ENCODE assay signal across 9 cellular contexts in genomic region chr3:197487911-197488391, GRCh38.
DNase-seq lines count a peak whose midpoint lies in the region; ATAC-seq and TF ChIP-seq lines count a peak whose summit lies in the region.
"Had no signal": no experiment of that assay in that cellular context is flagged by ENCODE, and none has a peak within 500 bp of the region (broad histone marks: within the 10 kb centered on the region; RNA-seq: fewer than 3 reads in every experiment).

No MANE protein-coding gene starts in this region.

- H3K4me3 Mint-ChIP-seq in natural killer cell treated with Interleukin-12 subunit alpha and Interleukin-12 subunit beta and Interleukin-15 and Interleukin-18, amount 100 ng/mL, for 72 hours, result no peak overlapping the region
- H3K4me3 Mint-ChIP-seq in WTC11, result no peak overlapping the region

- peak overlapping the region; percentile 85 for H3K27ac ChIP-seq in epithelial cell of prostate

- H3K9me3 Mint-ChIP-seq in natural killer cell treated with Interleukin-12 subunit alpha and Interleukin-12 subunit beta and Interleukin-15 and Interleukin-18, amount 100 ng/mL, for 72 hours, result no peaks in the 10 kb centered on the region
- no peaks in the 10 kb centered on the region for H3K9me3 Mint-ChIP-seq in WTC11

- TF ChIP-seq CTCF in GM20000 (IDR thresholded peaks at IDR 0.05; ENCODE audit: extremely low read depth, missing control alignments) (no peak), WTC11 (IDR thresholded peaks at IDR 0.05) (no peak)

- no peak for ATAC-seq in natural killer cell treated with Interleukin-12 subunit alpha and Interleukin-12 subunit beta and Interleukin-15 and Interleukin-18, amount 100 ng/mL, for 72 hours
- ATAC-seq in HG02973 (IDR thresholded peaks at IDR 0.05; ENCODE audit: unreplicated experiment) (no peak), WTC11 (no peak)

- peak; percentile 92 for DNase-seq in Caki2 (ENCODE audit: low read depth)
- peak; percentile 88 for DNase-seq in NCI-H69 (lab: John Stamatoyannopoulos, UW)
- peak; percentile 75 for DNase-seq in epithelial cell of prostate (ENCODE audit: low read depth, low spot score)
- DNase-seq in myocyte (ENCODE audit: low read depth), result peak; percentile 98
- DNase-seq in natural killer cell treated with Interleukin-12 subunit alpha and Interleukin-12 subunit beta and Interleukin-15 and Interleukin-18, amount 100 ng/mL, for 72 hours (ENCODE audit: low spot score), result no peak
- DNase-seq in GM20000 (ENCODE audit: low spot score), result no peak
- DNase-seq in WTC11 (ENCODE audit: low spot score), result no peak
- DNase-seq: NCI-H2227 treated with DMSO at 0.1 percent for 48 hours had no signal

- CTCF ChIA-PET in WTC11 (lab: Charles Lee), result no interaction called here

- POLR2A ChIA-PET in WTC11 (lab: Charles Lee), result no interaction called here

- peaks cover 6 to 13% of the 10 kb centered on the region in 2 donors for H3K27me3 Mint-ChIP-seq in natural killer cell treated with Interleukin-12 subunit alpha and Interleukin-12 subunit beta and Interleukin-15 and Interleukin-18, amount 100 ng/mL, for 72 hours
- no peaks in the 10 kb centered on the region; the same call in none of the 2 replicates for H3K27me3 Mint-ChIP-seq in WTC11 (ENCODE audit: low read depth)

- no peak overlapping the region for H3K27ac Mint-ChIP-seq in natural killer cell treated with Interleukin-12 subunit alpha and Interleukin-12 subunit beta and Interleukin-15 and Interleukin-18, amount 100 ng/mL, for 72 hours
- H3K27ac Mint-ChIP-seq in WTC11, result no peak overlapping the region

- in situ Hi-C loops in Caki2 (cut with HindIII; ENCODE audit: low pct_unique_long_range_greater_than_20kb, low sequenced_read_pairs), result no loop called here

- H3K36me3 Mint-ChIP-seq in natural killer cell treated with Interleukin-12 subunit alpha and Interleukin-12 subunit beta and Interleukin-15 and Interleukin-18, amount 100 ng/mL, for 72 hours, result no peaks in the 10 kb centered on the region
- no peaks in the 10 kb centered on the region for H3K36me3 Mint-ChIP-seq in WTC11

- H3K4me1 Mint-ChIP-seq in natural killer cell treated with Interleukin-12 subunit alpha and Interleukin-12 subunit beta and Interleukin-15 and Interleukin-18, amount 100 ng/mL, for 72 hours (ENCODE audit: low read depth in 2 of 2), result no peaks in the 10 kb centered on the region
- peaks cover 1% of the 10 kb centered on the region for H3K4me1 Mint-ChIP-seq in WTC11

TF ChIP-seq in WTC11, 78 proteins besides CTCF, POLR2A, EP300 and RAD21 (continues in another document):
- no peak for TF ChIP-seq ARID4B (CRISPR knock-in tag; IDR thresholded peaks at IDR 0.05; ENCODE audit: borderline replicate concordance)
- TF ChIP-seq RELA (CRISPR knock-in tag; IDR thresholded peaks at IDR 0.05; ENCODE audit: borderline replicate concordance), result no peak
- no peak for TF ChIP-seq ZNF263 (CRISPR knock-in tag; IDR thresholded peaks at IDR 0.05; ENCODE audit: low read depth)
- TF ChIP-seq, protein P1, sequence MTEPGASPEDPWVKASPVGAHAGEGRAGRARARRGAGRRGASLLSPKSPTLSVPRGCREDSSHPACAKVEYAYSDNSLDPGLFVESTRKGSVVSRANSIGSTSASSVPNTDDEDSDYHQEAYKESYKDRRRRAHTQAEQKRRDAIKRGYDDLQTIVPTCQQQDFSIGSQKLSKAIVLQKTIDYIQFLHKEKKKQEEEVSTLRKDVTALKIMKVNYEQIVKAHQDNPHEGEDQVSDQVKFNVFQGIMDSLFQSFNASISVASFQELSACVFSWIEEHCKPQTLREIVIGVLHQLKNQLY (CRISPR knock-in tag; IDR thresholded peaks at IDR 0.05), result no peak
- TF ChIP-seq ZNF671 (CRISPR knock-in tag; IDR thresholded peaks at IDR 0.05), result no peak
- no peak for TF ChIP-seq IRF2 (CRISPR knock-in tag; IDR thresholded peaks at IDR 0.05; ENCODE audit: borderline replicate concordance, low read depth)
- no peak for TF ChIP-seq ZNF281 (CRISPR knock-in tag; IDR thresholded peaks at IDR 0.05)
- TF ChIP-seq ETV6 (CRISPR knock-in tag; IDR thresholded peaks at IDR 0.05), result no peak
- no peak for TF ChIP-seq OVOL2 (CRISPR knock-in tag; IDR thresholded peaks at IDR 0.05; ENCODE audit: borderline replicate concordance)
- TF ChIP-seq, protein P2, sequence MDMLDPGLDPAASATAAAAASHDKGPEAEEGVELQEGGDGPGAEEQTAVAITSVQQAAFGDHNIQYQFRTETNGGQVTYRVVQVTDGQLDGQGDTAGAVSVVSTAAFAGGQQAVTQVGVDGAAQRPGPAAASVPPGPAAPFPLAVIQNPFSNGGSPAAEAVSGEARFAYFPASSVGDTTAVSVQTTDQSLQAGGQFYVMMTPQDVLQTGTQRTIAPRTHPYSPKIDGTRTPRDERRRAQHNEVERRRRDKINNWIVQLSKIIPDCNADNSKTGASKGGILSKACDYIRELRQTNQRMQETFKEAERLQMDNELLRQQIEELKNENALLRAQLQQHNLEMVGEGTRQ (CRISPR knock-in tag; IDR thresholded peaks at IDR 0.05), result no peak
- TF ChIP-seq CDX4 (CRISPR knock-in tag; IDR thresholded peaks at IDR 0.05; ENCODE audit: borderline replicate concordance), result no peak
- no peak for TF ChIP-seq MYBL2 (CRISPR knock-in tag; IDR thresholded peaks at IDR 0.05)
- no peak for TF ChIP-seq ZNF423 (CRISPR knock-in tag; IDR thresholded peaks at IDR 0.05)
- TF ChIP-seq E2F5 (CRISPR knock-in tag; IDR thresholded peaks at IDR 0.05), result no peak
- no peak for TF ChIP-seq ZNF232 (CRISPR knock-in tag; IDR thresholded peaks at IDR 0.05)

Comparison
In these comparisons a context has a peak if more than half of its experiments do, and no peak if none do; other contexts are left out.
1. DNase-seq: peak in Caki2 (single experiment), NCI-H69 (single experiment), epithelial cell of prostate (single experiment) and myocyte (single experiment); none in natural killer cell treated with Interleukin-12 subunit alpha and Interleukin-12 subunit beta and Interleukin-15 and Interleukin-18, amount 100 ng/mL, for 72 hours (single experiment), GM20000 (single experiment) and WTC11 (single experiment).